ENCODE assay signal across 13 cellular contexts in the genomic region with DNA sequence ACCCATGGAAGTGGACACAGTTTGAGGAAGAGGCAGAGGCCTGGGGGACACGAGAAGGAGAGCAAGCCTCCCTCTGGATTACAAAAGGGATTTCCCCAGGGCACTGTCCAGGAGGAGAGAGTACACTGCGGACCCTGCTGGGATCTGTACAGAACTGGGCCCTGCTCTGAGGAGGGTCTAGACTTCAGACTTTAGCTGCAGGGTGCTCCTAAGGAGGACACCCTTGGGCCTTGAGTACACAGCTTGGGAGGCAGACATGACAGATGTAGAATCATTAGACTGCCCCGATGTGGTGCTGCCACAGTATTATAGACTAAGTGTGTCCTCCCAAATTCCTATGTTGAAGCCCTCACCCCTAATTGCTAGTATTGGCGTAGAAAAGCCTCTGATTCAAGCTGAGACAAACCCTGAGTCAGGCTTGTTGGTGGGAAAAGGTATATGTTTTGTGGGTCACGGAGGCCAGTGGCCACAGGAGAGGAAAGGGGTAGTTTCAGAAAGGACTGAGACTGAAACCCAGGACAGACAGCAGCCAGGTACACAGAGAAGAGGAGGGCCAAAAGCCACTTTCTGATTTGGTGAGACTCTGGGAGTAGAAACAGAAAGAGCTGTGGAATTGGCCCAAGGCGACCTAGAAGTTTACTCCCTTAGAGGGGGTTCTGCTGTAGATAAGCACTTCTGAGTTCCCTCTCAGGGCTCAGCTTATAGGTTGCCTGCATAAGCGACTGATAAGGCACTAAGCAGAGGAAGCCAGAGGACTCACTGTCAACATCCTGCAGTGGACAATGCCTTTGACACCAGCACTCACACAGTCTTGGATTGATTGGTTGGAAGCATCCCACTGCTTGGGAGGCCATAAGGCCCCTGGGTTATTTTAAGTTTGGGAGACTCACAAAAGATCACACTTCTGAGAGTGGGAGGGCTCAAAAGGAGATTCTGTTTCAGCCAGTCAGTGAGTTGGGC. TPM values are rescaled to one million over a fixed set of nuclear protein-coding genes. Genes with fewer than 3 reads are reported as not detected.
DNase-seq lines count a peak whose midpoint lies in the region; ATAC-seq, FAIRE-seq and TF ChIP-seq lines count a peak whose summit lies in the region.
"Had no signal": no experiment of that assay in that cellular context is flagged by ENCODE, and none has a peak within 500 bp of the region (broad histone marks: within the 10 kb centered on the region; RNA-seq: fewer than 3 reads in every experiment).

No MANE protein-coding gene starts in this region.

- H3K36me3 Mint-ChIP-seq in Calu3 (ENCODE audit: insufficient read depth, unreplicated experiment), result peaks cover 5% of the 10 kb centered on the region
- H3K36me3 Mint-ChIP-seq: activated naive CD4-positive, alpha-beta T cell treated with anti-CD3 and anti-CD28 coated beads, Interleukin-2, amount 10 ng/mL, durations not matched to agents 7 days and 5 days had no signal

- POLR2A ChIA-PET in endothelial cell of umbilical vein (lab: Charles Lee), result no interaction called here

- no peaks in the 10 kb centered on the region for H3K27me3 ChIP-seq in endothelial cell of umbilical vein (ENCODE audit: control insufficient read depth in 2 of 2, insufficient read depth in 2 of 2, low read length in 2 of 2)

- H3K36me3 ChIP-seq in endothelial cell of umbilical vein (ENCODE audit: control insufficient read depth in 2 of 2, extremely low read depth in 1 of 2, insufficient read depth in 2 of 2, low read length in 2 of 2), result no peaks in the 10 kb centered on the region

- H2AFZ ChIP-seq in endothelial cell of umbilical vein (ENCODE audit: low read depth, low read length), result no peak overlapping the region

- no peaks in the 10 kb centered on the region for H3K9me3 ChIP-seq in endothelial cell of umbilical vein (replicated peaks; ENCODE audit: control insufficient read depth, insufficient read depth, low read length)

- no peaks in the 10 kb centered on the region for H3K9me1 ChIP-seq in endothelial cell of umbilical vein (replicated peaks; ENCODE audit: control insufficient read depth, extremely low read depth, insufficient read depth, low read length)

- H3K9me3 Mint-ChIP-seq in Calu3 (ENCODE audit: low read depth, unreplicated experiment), result no peaks in the 10 kb centered on the region
- H3K9me3 Mint-ChIP-seq: activated naive CD4-positive, alpha-beta T cell treated with anti-CD3 and anti-CD28 coated beads, Interleukin-2, amount 10 ng/mL, durations not matched to agents 7 days and 5 days had no signal

- H3K4me3 ChIP-seq in endothelial cell of umbilical vein (replicated peaks in 1 of 3; ENCODE audit: insufficient read depth in 1 of 3, low read depth in 1 of 3, low read length in 3 of 3), result no peak overlapping the region

- no TSS peak for BruUV-seq in endothelial cell of umbilical vein (replicated peaks; lab: Mats Ljungman, UMichigan)
- BruUV-seq in Calu3 (replicated peaks; lab: Mats Ljungman, UMichigan), result no TSS peak

- FAIRE-seq in endothelial cell of umbilical vein (lab: Jason Lieb, UNC) (no peak), D721Med (lab: Jason Lieb, UNC) (no peak)
- FAIRE-seq: colon had no signal

- DNase-seq in ELF-1 (ENCODE audit: low read depth, low spot score) (peak; percentile 83), endothelial cell of umbilical vein (ENCODE audit: low read depth, low spot score) (peak; percentile 21), Calu3 (no peak), caudate nucleus (lab: John Stamatoyannopoulos, UW) (no peak), NCI-H524 treated with DMSO at 0.1 percent for 48 hours (lab: John Stamatoyannopoulos, UW) (no peak), D721Med (ENCODE audit: insufficient read length, low spot score) (no peak)
- DNase-seq: activated CD4-positive, alpha-beta T cell treated with anti-CD3 and anti-CD28 coated beads, Interleukin-2, amount 50 U/mL, for 48 hours; activated naive CD4-positive, alpha-beta T cell treated with anti-CD3 and anti-CD28 coated beads, Interleukin-2, amount 10 ng/mL, durations not matched to agents 7 days and 5 days; DMS79 treated with DMSO at 0.1 percent for 48 hours; NCI-H748 treated with DMSO at 0.1 percent for 48 hours had no signal

- TF ChIP-seq POLR2A in endothelial cell of umbilical vein (IDR thresholded peaks at IDR 0.05; ENCODE audit: low read depth, low read length), result no peak

- no peak overlapping the region for H3K4me3 Mint-ChIP-seq in Calu3 (ENCODE audit: low read depth, unreplicated experiment)
- H3K4me3 Mint-ChIP-seq: activated naive CD4-positive, alpha-beta T cell treated with anti-CD3 and anti-CD28 coated beads, Interleukin-2, amount 10 ng/mL, durations not matched to agents 7 days and 5 days had no signal

- no peak overlapping the region for H3K9ac ChIP-seq in endothelial cell of umbilical vein (replicated peaks; ENCODE audit: extremely low read depth, insufficient read depth, low read length)

- H3K4me1 ChIP-seq in endothelial cell of umbilical vein (ENCODE audit: control insufficient read depth, extremely low read depth, insufficient read depth, low read length), result no peaks in the 10 kb centered on the region

- H3K4me2 ChIP-seq in endothelial cell of umbilical vein (ENCODE audit: insufficient read depth, low read length), result no peak overlapping the region

- TF ChIP-seq CTCF in endothelial cell of umbilical vein (IDR thresholded peaks at IDR 0.05; ENCODE audit: extremely low read depth in 1 of 2, insufficient read depth in 1 of 2, low read depth in 1 of 2, low read length in 2 of 2) (no peak), Calu3 (IDR thresholded peaks at IDR 0.05; ENCODE audit: unreplicated experiment) (no peak), D721Med (IDR thresholded peaks at IDR 0.05; ENCODE audit: insufficient read depth, missing control alignments) (no peak)

- no peak overlapping the region for H3K27ac ChIP-seq in endothelial cell of umbilical vein (ENCODE audit: insufficient read depth, low read depth, low read length)
- H3K27ac ChIP-seq in caudate nucleus (ENCODE audit: low read depth, low read length), result no peak overlapping the region

- peak; percentile 70 for ATAC-seq in GM19463 (IDR thresholded peaks at IDR 0.05; ENCODE audit: unreplicated experiment)
- peak; percentile 61 for ATAC-seq in HG03060 (IDR thresholded peaks at IDR 0.05; ENCODE audit: low read depth, unreplicated experiment)

- no peaks in the 10 kb centered on the region for H4K20me1 ChIP-seq in endothelial cell of umbilical vein (replicated peaks; ENCODE audit: control insufficient read depth, extremely low read depth, insufficient read depth, low read length)

- peaks cover 34% of the 10 kb centered on the region for H3K4me1 Mint-ChIP-seq in Calu3 (ENCODE audit: low read depth, unreplicated experiment)
- H3K4me1 Mint-ChIP-seq: activated naive CD4-positive, alpha-beta T cell treated with anti-CD3 and anti-CD28 coated beads, Interleukin-2, amount 10 ng/mL, durations not matched to agents 7 days and 5 days had no signal

- CTCF ChIA-PET in endothelial cell of umbilical vein (lab: Charles Lee) (interaction anchor here (1.0 to 2.3 kb wide), 3 partner anchors 14 to 19 kb away, joined by 4 to 6 read pairs (median 5); a partner anchor contains a TSS), Calu3 (lab: Charles Lee) (no interaction called here)

- H3K27ac Mint-ChIP-seq in Calu3 (ENCODE audit: unreplicated experiment), result no peak overlapping the region
- H3K27ac Mint-ChIP-seq: activated naive CD4-positive, alpha-beta T cell treated with anti-CD3 and anti-CD28 coated beads, Interleukin-2, amount 10 ng/mL, durations not matched to agents 7 days and 5 days had no signal

- H3K79me2 ChIP-seq in endothelial cell of umbilical vein (ENCODE audit: control insufficient read depth, insufficient read depth, low read length), result no peaks in the 10 kb centered on the region

- intact Hi-C loops in endothelial cell of umbilical vein (cut with micrococcal nuclease) (no loop called here), Calu3 (cut with micrococcal nuclease; ENCODE audit: unreplicated experiment) (no loop called here)

- dilution Hi-C loops in endothelial cell of umbilical vein (cut with MboI; ENCODE audit: extremely low pct_ligation_motif_present, low sequenced_read_pairs), result no loop called here

- H3K27me3 Mint-ChIP-seq in Calu3 (ENCODE audit: unreplicated experiment), result no peaks in the 10 kb centered on the region

TF ChIP-seq in endothelial cell of umbilical vein, 7 proteins besides CTCF, POLR2A, EP300 and RAD21:
- TF ChIP-seq FOS (IDR thresholded peaks at IDR 0.05; ENCODE audit: borderline replicate concordance, insufficient read depth, low read length), result no peak
- TF ChIP-seq MYC (IDR thresholded peaks at IDR 0.05; ENCODE audit: low read depth, low read length), result no peak
- TF ChIP-seq JUN (IDR thresholded peaks at IDR 0.05; ENCODE audit: borderline replicate concordance, insufficient read depth, insufficient read length, low read depth), result no peak
- TF ChIP-seq, protein P1, sequence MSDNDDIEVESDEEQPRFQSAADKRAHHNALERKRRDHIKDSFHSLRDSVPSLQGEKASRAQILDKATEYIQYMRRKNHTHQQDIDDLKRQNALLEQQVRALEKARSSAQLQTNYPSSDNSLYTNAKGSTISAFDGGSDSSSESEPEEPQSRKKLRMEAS (IDR thresholded peaks at IDR 0.05; ENCODE audit: insufficient read depth, insufficient read length), result no peak

RNA-seq across cellular contexts. Expression of a gene that starts 16.5 kb away (rescaled TPM):
- total RNA-seq in endothelial cell of umbilical vein (10.7 and 15.2 TPM in 2 replicates), Calu3 (2022) (44.3 and 46.1 TPM in 2 replicates)
- polyA plus RNA-seq in endothelial cell of umbilical vein, result 2.0 and 3.2 TPM in 2 replicates
- 3.3 and 3.6 TPM in 2 replicates for polyA plus RNA-seq in endothelial cell of umbilical vein (2011; cell fraction: cytosol; rRNA removed)
- polyA plus RNA-seq in endothelial cell of umbilical vein (2011; cell fraction: nucleus; rRNA removed), result 3.6 and 4.2 TPM in 2 replicates
- polyA plus RNA-seq in endothelial cell of umbilical vein (2012), result 14.2 and 16.7 TPM in 2 replicates
- 3.4 and 4.3 TPM in 2 replicates for polyA minus RNA-seq in endothelial cell of umbilical vein
- 0.31 TPM for polyA minus RNA-seq in endothelial cell of umbilical vein (2011; cell fraction: cytosol; rRNA and poly(A)+ RNA removed)
- polyA minus RNA-seq in endothelial cell of umbilical vein (2011; cell fraction: nucleus; rRNA and poly(A)+ RNA removed), result 4.1 and 5.4 TPM in 2 replicates

Comparison
In these comparisons a context has a peak if more than half of its experiments do, and no peak if none do; other contexts are left out.
1. DNase-seq: peak in ELF-1 (single experiment) and endothelial cell of umbilical vein (single experiment); none in Calu3 (single experiment), caudate nucleus (0 of 61), NCI-H524 treated with DMSO at 0.1 percent for 48 hours (single experiment) and D721Med (single experiment).